9 cellular contexts compared by ENCODE assay signal in genomic region chr11:61688368-61689163, GRCh38. TPM values are rescaled to one million over a fixed set of nuclear protein-coding genes. Genes with fewer than 3 reads are reported as not detected.
A peak's percentile ranks its signal among the peaks of the same experiment; 100 is the strongest.
DNase-seq lines count a peak whose midpoint lies in the region; ATAC-seq and TF ChIP-seq lines count a peak whose summit lies in the region.
"Had no signal": no experiment of that assay in that cellular context is flagged by ENCODE, and none has a peak within 500 bp of the region (broad histone marks: within the 10 kb centered on the region; RNA-seq: fewer than 3 reads in every experiment).

No MANE protein-coding gene starts in this region.

- 44 to 63% (median 58%) methylated on average over 6 to 19 of the region's 19 CpGs for WGBS in heart left ventricle, 4 donors
- no CpG with 5 or more reads among the region's 19 CpGs for WGBS in mesendoderm (ENCODE audit: extremely low coverage, insufficient coverage, low lambda C conversion rate)

- no peaks in the 10 kb centered on the region for H3K36me3 ChIP-seq in heart left ventricle
- no peaks in the 10 kb centered on the region for H3K36me3 ChIP-seq in skeletal muscle tissue (ENCODE audit: control insufficient read depth in 3 of 3, insufficient read depth in 3 of 3, low read length in 3 of 3)
- H3K36me3 ChIP-seq in mesendoderm (ENCODE audit: control insufficient read depth, insufficient read depth, low read length), result no peaks in the 10 kb centered on the region

- no peak overlapping the region for H4K5ac ChIP-seq in mesendoderm (ENCODE audit: low read length)

- H3K9me3 ChIP-seq in heart left ventricle (no peaks in the 10 kb centered on the region), skeletal muscle tissue (ENCODE audit: control insufficient read depth in 3 of 3, low read length in 3 of 3) (no peaks in the 10 kb centered on the region)

- H3K4me3 ChIP-seq in heart left ventricle (peak overlapping the region in 9 of 12 donors; percentile 2 to 36 (median 22)), skeletal muscle tissue (ENCODE audit: low read length in 3 of 3) (peak overlapping the region in 2 of 3 donors; percentile 20 to 35), mesendoderm (ENCODE audit: low read length) (no peak overlapping the region)

- intact Hi-C loops in heart left ventricle (cut with DNase I), result no loop called here

- ATAC-seq in heart left ventricle (peak; percentile 55 to 89 (median 88)), HG02970 (IDR thresholded peaks at IDR 0.05; ENCODE audit: low FRiP score, unreplicated experiment) (no peak)

- peak in 1 of 2 donors; percentile 24 for TF ChIP-seq POLR2A in heart left ventricle (IDR thresholded peaks at IDR 0.05)

- no peak overlapping the region for H2BK5ac ChIP-seq in mesendoderm (ENCODE audit: low read length)

- H3K27ac ChIP-seq in VCaP (peak overlapping the region; percentile 57), heart left ventricle (peak overlapping the region; percentile 45 to 86 (median 69)), skeletal muscle tissue (ENCODE audit: low read depth, low read length) (peak overlapping the region; percentile 56), mesendoderm (ENCODE audit: low read depth, low read length) (no peak overlapping the region)

- no peaks in the 10 kb centered on the region for H3K79me1 ChIP-seq in mesendoderm (ENCODE audit: low read length)

- no peak overlapping the region for H3K23ac ChIP-seq in mesendoderm (ENCODE audit: low read length)

- H4K8ac ChIP-seq in mesendoderm (ENCODE audit: low read depth, low read length), result no peak overlapping the region

- H3K9ac ChIP-seq in skeletal muscle tissue (ENCODE audit: low read depth in 1 of 3, low read length in 3 of 3) (peak overlapping the region; percentile 53 to 66 (median 65)), mesendoderm (ENCODE audit: low read length) (no peak overlapping the region)

- H3K56ac ChIP-seq in mesendoderm (ENCODE audit: low read length), result no peak overlapping the region

- H3K18ac ChIP-seq in mesendoderm (ENCODE audit: low read length), result no peak overlapping the region

- H3K27me3 ChIP-seq in heart left ventricle, result no peaks in the 10 kb centered on the region
- no peaks in the 10 kb centered on the region for H3K27me3 ChIP-seq in skeletal muscle tissue (ENCODE audit: control insufficient read depth in 3 of 3, insufficient read depth in 3 of 3, low read length in 3 of 3)
- no peaks in the 10 kb centered on the region for H3K27me3 ChIP-seq in mesendoderm (ENCODE audit: insufficient read depth, low read length, poor library complexity)

- TF ChIP-seq CTCF in VCaP (conservative IDR thresholded peaks at IDR 0.05), result no peak
- TF ChIP-seq CTCF in heart left ventricle (IDR thresholded peaks at IDR 0.05), result no peak

- H3K4me1 ChIP-seq in heart left ventricle, result peaks cover 0 to 53% (median 14%) of the 10 kb centered on the region in 12 donors
- peaks cover 31 to 50% (median 32%) of the 10 kb centered on the region in 3 donors for H3K4me1 ChIP-seq in skeletal muscle tissue (ENCODE audit: control insufficient read depth in 3 of 3, insufficient read depth in 3 of 3, low read length in 3 of 3)
- peaks cover 4% of the 10 kb centered on the region for H3K4me1 ChIP-seq in mesendoderm (ENCODE audit: control insufficient read depth, low read depth, low read length)

- peak; percentile 63 for DNase-seq in GM04504 (ENCODE audit: low read depth)
- DNase-seq in heart left ventricle, result peak; percentile 71 to 82 (median 73)
- no peak for DNase-seq in COR-L47 (lab: John Stamatoyannopoulos, UW)
- no peak for DNase-seq in mesendoderm
- no peak for DNase-seq in NCI-H1694 treated with DMSO at 0.1 percent for 48 hours (lab: John Stamatoyannopoulos, UW)
- DNase-seq: SHP77 had no signal

- H2AK5ac ChIP-seq in mesendoderm (ENCODE audit: low read length), result no peak overlapping the region

- H3K79me2 ChIP-seq in mesendoderm (ENCODE audit: control insufficient read depth, insufficient read depth, low read length), result no peaks in the 10 kb centered on the region

- no peak overlapping the region for H2BK120ac ChIP-seq in mesendoderm (ENCODE audit: low read depth, low read length)

- H3K4ac ChIP-seq in mesendoderm (ENCODE audit: low read depth, low read length), result no peak overlapping the region

- no peak overlapping the region for H2BK15ac ChIP-seq in mesendoderm (replicated peaks; ENCODE audit: low read depth)

- H3K4me2 ChIP-seq in mesendoderm (ENCODE audit: low read length), result no peak overlapping the region

RNA-seq across cellular contexts. Expression of gene DAGLA, which starts 8.4 kb away (rescaled TPM):
- 1 to 10 TPM; 2.4 to 5.6 (median 3.8) TPM for total RNA-seq in heart left ventricle
- polyA plus RNA-seq in heart left ventricle, result 1 to 10 TPM; 2.2 to 3.3 TPM
- total RNA-seq in skeletal muscle tissue, result 1.0 TPM
- polyA plus RNA-seq in mesendoderm (2013, experiment 1 of 2), result 4.2 TPM
- 4.4 TPM for polyA plus RNA-seq in mesendoderm (2013, experiment 2 of 2)

Comparison
In these comparisons a context has a peak if more than half of its experiments do, and no peak if none do; other contexts are left out.
1. DNase-seq: peak in GM04504 (single experiment) and heart left ventricle (5 of 5); none in COR-L47 (single experiment), mesendoderm (single experiment) and NCI-H1694 treated with DMSO at 0.1 percent for 48 hours (single experiment).